ENCODE assay signal across 30 cellular contexts in genomic region chr15:57290826-57291225, GRCh38.
"Had no signal": no experiment of that assay in that cellular context is flagged by ENCODE, and none has a peak within 500 bp of the region (broad histone marks: within the 10 kb centered on the region; RNA-seq: fewer than 3 reads in every experiment).

No MANE protein-coding gene starts in this region.

- H3K27me3 ChIP-seq: MG63, Peyer's patch, SJSA1 had no signal

- H3K9ac ChIP-seq: SK-N-SH had no signal

- DNase-seq: activated CD4-positive, alpha-beta T cell treated with anti-CD3 and anti-CD28 coated beads for 36 hours; activated CD4-positive, alpha-beta T cell treated with anti-CD3 and anti-CD28 coated beads, Interleukin-2, amount 10 ng/mL, durations not matched to agents 7 days and 5 days; activated CD4-positive, alpha-beta T cell treated with anti-CD3 and anti-CD28 coated beads, Interleukin-2, amount 50 U/mL, for 48 hours; activated CD8-positive, alpha-beta T cell treated with anti-CD3 and anti-CD28 coated beads, Interleukin-2, amount 10 ng/mL, durations not matched to agents 7 days and 5 days; activated effector memory CD4-positive, alpha-beta T cell treated with Interleukin-2 at 50 U/mL for 16 hours; activated naive CD4-positive, alpha-beta T cell treated with anti-CD3 and anti-CD28 coated beads, Interleukin-2, amount 10 ng/mL, durations not matched to agents 7 days and 5 days; activated naive CD8-positive, alpha-beta T cell treated with anti-CD3 and anti-CD28 coated beads, Interleukin-2, amount 50 U/mL, for 24 hours; activated T-cell treated with anti-CD3 and anti-CD28 coated beads, Interleukin-2, amount 50 U/mL, for 24 hours; anterior cingulate cortex; central memory CD4-positive, alpha-beta T cell; Kasumi-1; MG63; NCI-H1048; NCI-H1105 treated with DMSO at 0.1 percent for 48 hours; NCI-H1436; NCI-H1694; NCI-H1930; NCI-H2081 treated with DMSO at 0.1 percent for 48 hours; NCI-H345; NCI-H524 treated with DMSO at 0.1 percent for 48 hours; Peyer's patch; RPMI8226; SHP77 treated with DMSO at 0.1 percent for 48 hours; SK-N-SH had no signal

- H3K27ac ChIP-seq: Peyer's patch, SJSA1 had no signal

- H3K4me3 Mint-ChIP-seq: activated CD4-positive, alpha-beta T cell treated with anti-CD3 and anti-CD28 coated beads for 36 hours; activated CD4-positive, alpha-beta T cell treated with anti-CD3 and anti-CD28 coated beads, Interleukin-2, amount 10 ng/mL, durations not matched to agents 7 days and 5 days; activated CD8-positive, alpha-beta T cell treated with anti-CD3 and anti-CD28 coated beads, Interleukin-2, amount 10 ng/mL, durations not matched to agents 7 days and 5 days; activated naive CD4-positive, alpha-beta T cell treated with anti-CD3 and anti-CD28 coated beads, Interleukin-2, amount 10 ng/mL, durations not matched to agents 7 days and 5 days; activated naive CD8-positive, alpha-beta T cell; activated naive CD8-positive, alpha-beta T cell treated with anti-CD3 and anti-CD28 coated beads, Interleukin-2, amount 50 U/mL, for 24 hours; activated T-cell treated with anti-CD3 and anti-CD28 coated beads, Interleukin-2, amount 50 U/mL, for 24 hours; brain; T-helper 1 cell treated with Interleukin-12 subunit alpha and Interleukin-12 subunit beta and Interleukin-4 antibody, amounts not matched to agents 30 μg/mL and 1 μg/mL, for 36 hours; T-helper 2 cell treated with Interferon-gamma antibody and Interleukin-4, amounts not matched to agents 5 μg/mL and 100 μg/mL, for 36 hours had no signal

- H3K4me1 Mint-ChIP-seq: activated CD4-positive, alpha-beta T cell treated with anti-CD3 and anti-CD28 coated beads for 36 hours; activated CD4-positive, alpha-beta T cell treated with anti-CD3 and anti-CD28 coated beads, Interleukin-2, amount 10 ng/mL, durations not matched to agents 7 days and 5 days; activated naive CD4-positive, alpha-beta T cell treated with anti-CD3 and anti-CD28 coated beads, Interleukin-2, amount 10 ng/mL, durations not matched to agents 7 days and 5 days had no signal

- H3K4me1 ChIP-seq: Peyer's patch, SJSA1 had no signal

- H3K4me3 ChIP-seq: MG63, Peyer's patch, SJSA1 had no signal

- H3K27ac Mint-ChIP-seq: activated CD4-positive, alpha-beta T cell treated with anti-CD3 and anti-CD28 coated beads for 36 hours; activated CD4-positive, alpha-beta T cell treated with anti-CD3 and anti-CD28 coated beads, Interleukin-2, amount 10 ng/mL, durations not matched to agents 7 days and 5 days; activated CD8-positive, alpha-beta T cell treated with anti-CD3 and anti-CD28 coated beads, Interleukin-2, amount 10 ng/mL, durations not matched to agents 7 days and 5 days; activated naive CD4-positive, alpha-beta T cell treated with anti-CD3 and anti-CD28 coated beads, Interleukin-2, amount 10 ng/mL, durations not matched to agents 7 days and 5 days; activated naive CD8-positive, alpha-beta T cell; activated T-cell treated with anti-CD3 and anti-CD28 coated beads, Interleukin-2, amount 50 U/mL, for 24 hours; T-helper 1 cell treated with Interleukin-12 subunit alpha and Interleukin-12 subunit beta and Interleukin-4 antibody, amounts not matched to agents 30 μg/mL and 1 μg/mL, for 36 hours; T-helper 2 cell treated with Interferon-gamma antibody and Interleukin-4, amounts not matched to agents 5 μg/mL and 100 μg/mL, for 36 hours had no signal

- H3K9me2 ChIP-seq: SK-N-SH had no signal

- ATAC-seq: activated CD4-positive, alpha-beta T cell treated with anti-CD3 and anti-CD28 coated beads for 36 hours; activated CD4-positive, CD25-positive, alpha-beta regulatory T cell treated with anti-CD3 and anti-CD28 coated beads, Interleukin-2, amount 50 U/mL, for 24 hours; activated CD8-positive, alpha-beta T cell treated with anti-CD3 and anti-CD28 coated beads, Interleukin-2, amount 10 ng/mL, durations not matched to agents 7 days and 5 days; activated naive CD8-positive, alpha-beta T cell treated with anti-CD3 and anti-CD28 coated beads, Interleukin-2, amount 50 U/mL, for 24 hours had no signal

- H3K9me3 Mint-ChIP-seq: activated naive CD4-positive, alpha-beta T cell treated with anti-CD3 and anti-CD28 coated beads, Interleukin-2, amount 10 ng/mL, durations not matched to agents 7 days and 5 days; T-helper 1 cell treated with Interleukin-12 subunit alpha and Interleukin-12 subunit beta and Interleukin-4 antibody, amounts not matched to agents 30 μg/mL and 1 μg/mL, for 36 hours; T-helper 2 cell treated with Interferon-gamma antibody and Interleukin-4, amounts not matched to agents 5 μg/mL and 100 μg/mL, for 36 hours had no signal

- H3K27me3 Mint-ChIP-seq: activated CD4-positive, alpha-beta T cell treated with anti-CD3 and anti-CD28 coated beads for 36 hours; activated CD4-positive, alpha-beta T cell treated with anti-CD3 and anti-CD28 coated beads, Interleukin-2, amount 10 ng/mL, durations not matched to agents 7 days and 5 days; activated naive CD4-positive, alpha-beta T cell treated with anti-CD3 and anti-CD28 coated beads, Interleukin-2, amount 10 ng/mL, durations not matched to agents 7 days and 5 days; activated naive CD8-positive, alpha-beta T cell; activated naive CD8-positive, alpha-beta T cell treated with anti-CD3 and anti-CD28 coated beads, Interleukin-2, amount 50 U/mL, for 24 hours; activated T-cell treated with anti-CD3 and anti-CD28 coated beads, Interleukin-2, amount 50 U/mL, for 24 hours; brain had no signal

- H3K4me2 ChIP-seq: SK-N-SH had no signal

- H3K9me3 ChIP-seq: MG63, Peyer's patch, SJSA1, SK-N-SH had no signal
